Comparison of ENCODE assay signal across 21 cellular contexts in the genomic region with DNA sequence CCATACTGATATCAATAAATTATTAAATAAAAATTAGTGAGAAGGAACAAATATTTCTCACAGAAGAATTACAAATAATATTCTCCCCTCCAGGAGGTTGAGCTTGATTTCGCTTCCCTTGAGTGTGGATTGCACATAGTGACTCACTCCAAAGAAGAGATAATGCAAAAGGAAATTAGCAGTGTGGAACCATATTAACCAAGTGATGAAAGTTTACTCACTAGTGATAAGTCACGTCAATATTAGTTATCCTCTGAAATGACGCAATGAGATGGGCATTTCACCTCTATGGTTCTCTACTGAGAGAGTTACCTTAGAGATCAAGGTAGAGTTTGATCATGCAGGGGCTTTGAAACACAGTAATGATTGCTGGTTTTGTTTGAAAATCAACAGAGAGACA.
"Had no signal": no experiment of that assay in that cellular context is flagged by ENCODE, and none has a peak within 500 bp of the region (broad histone marks: within the 10 kb centered on the region; RNA-seq: fewer than 3 reads in every experiment).

No MANE protein-coding gene starts in this region.

- H3K36me3 ChIP-seq: colonic mucosa, gastrocnemius medialis, lower lobe of right lung, stomach, vagina, WERI-Rb-1 had no signal

- H3K4me3 ChIP-seq: colonic mucosa, gastrocnemius medialis, lower lobe of right lung, smooth muscle cell, stomach, vagina had no signal

- H3K9ac ChIP-seq: parathyroid adenoma had no signal

- H3K9me3 ChIP-seq: colonic mucosa, gastrocnemius medialis, lower lobe of right lung, vagina had no signal

- H3K27me3 ChIP-seq: colonic mucosa, gastrocnemius medialis, stomach, vagina had no signal

- H3K4me1 ChIP-seq: colonic mucosa, gastrocnemius medialis, lower lobe of right lung, parathyroid adenoma, stomach, vagina had no signal

- H3K27ac ChIP-seq: colonic mucosa, gastrocnemius medialis, lower lobe of right lung, parathyroid adenoma, vagina, WERI-Rb-1 had no signal

- ATAC-seq: activated naive CD4-positive, alpha-beta T cell treated with anti-CD3 and anti-CD28 coated beads, Interleukin-2, amount 50 U/mL, for 72 hours; gastrocnemius medialis; lower lobe of right lung; natural killer cell treated with Interleukin-12 subunit alpha and Interleukin-12 subunit beta and Interleukin-15 and Interleukin-18, amount 100 ng/mL, for 72 hours; sciatic nerve; T-helper 17 cell had no signal

- DNase-seq: activated CD4-positive, alpha-beta T cell treated with anti-CD3 and anti-CD28 coated beads, Interleukin-2, amount 50 U/mL, for 4 hours; activated gamma-delta T cell treated with Interleukin-2 at 50 U/mL for 16 hours; amniotic stem cell; central memory CD4-positive, alpha-beta T cell; colonic mucosa; endodermal cell; erythroblast; gastrocnemius medialis; lower lobe of right lung; stimulated activated CD4-positive, alpha-beta T cell treated with anti-CD3 and anti-CD28 coated beads, Interleukin-4, amount 100 ng/mL, for 1 hour; stomach; T-helper 17 cell; trophoblast cell; WERI-Rb-1 had no signal

- H3K4me2 ChIP-seq: smooth muscle cell had no signal

- H3K79me2 ChIP-seq: parathyroid adenoma had no signal

- FAIRE-seq: islet of Langerhans had no signal

- H2AFZ ChIP-seq: parathyroid adenoma had no signal
